In genomic region chr3:38268522-38268921, GRCh38 we compare ENCODE assay signal across 19 cellular contexts. TPM values are rescaled to one million over a fixed set of nuclear protein-coding genes. Genes with fewer than 3 reads are reported as not detected.
DNase-seq lines count a peak whose midpoint lies in the region; ATAC-seq and TF ChIP-seq lines count a peak whose summit lies in the region.
"Had no signal": no experiment of that assay in that cellular context is flagged by ENCODE, and none has a peak within 500 bp of the region (broad histone marks: within the 10 kb centered on the region; RNA-seq: fewer than 3 reads in every experiment).

No MANE protein-coding gene starts in this region.

- H3K4me1 Mint-ChIP-seq in glutamatergic neuron (ENCODE audit: low read depth, unreplicated experiment), result peaks cover 39% of the 10 kb centered on the region
- peaks cover 4% of the 10 kb centered on the region for H3K4me1 Mint-ChIP-seq in activated CD8-positive, alpha-beta memory T cell treated with anti-CD3 and anti-CD28 coated beads, Interleukin-2, amount 10 ng/mL, durations not matched to agents 7 days and 5 days

- peaks cover 10% of the 10 kb centered on the region for H3K27me3 Mint-ChIP-seq in glutamatergic neuron (ENCODE audit: unreplicated experiment)
- H3K27me3 Mint-ChIP-seq in activated CD8-positive, alpha-beta memory T cell treated with anti-CD3 and anti-CD28 coated beads, Interleukin-2, amount 10 ng/mL, durations not matched to agents 7 days and 5 days, result no peaks in the 10 kb centered on the region

- peaks cover 16% of the 10 kb centered on the region for H3K36me3 Mint-ChIP-seq in glutamatergic neuron (ENCODE audit: unreplicated experiment)
- peaks cover 2% of the 10 kb centered on the region for H3K36me3 Mint-ChIP-seq in activated CD8-positive, alpha-beta memory T cell treated with anti-CD3 and anti-CD28 coated beads, Interleukin-2, amount 10 ng/mL, durations not matched to agents 7 days and 5 days

- no peak for TF ChIP-seq CTCF in glutamatergic neuron (IDR thresholded peaks at IDR 0.05; ENCODE audit: partially characterized antibody, unreplicated experiment)
- TF ChIP-seq CTCF in foreskin fibroblast (IDR thresholded peaks at IDR 0.05; ENCODE audit: low read depth, low read length), result no peak

- H3K27ac Mint-ChIP-seq in glutamatergic neuron (ENCODE audit: unreplicated experiment), result peak overlapping the region; percentile 38
- H3K27ac Mint-ChIP-seq in activated CD8-positive, alpha-beta memory T cell treated with anti-CD3 and anti-CD28 coated beads, Interleukin-2, amount 10 ng/mL, durations not matched to agents 7 days and 5 days, result no peak overlapping the region
- H3K27ac Mint-ChIP-seq: activated CD8-positive, alpha-beta T cell treated with anti-CD3 and anti-CD28 coated beads, Interleukin-2, amount 10 ng/mL, durations not matched to agents 7 days and 5 days had no signal

- peak; percentile 41 for ATAC-seq in HG02759 (IDR thresholded peaks at IDR 0.05; ENCODE audit: unreplicated experiment)
- ATAC-seq in activated CD8-positive, alpha-beta memory T cell treated with anti-CD3 and anti-CD28 coated beads, Interleukin-2, amount 10 ng/mL, durations not matched to agents 7 days and 5 days, result no peak
- ATAC-seq: activated CD8-positive, alpha-beta T cell treated with anti-CD3 and anti-CD28 coated beads, Interleukin-2, amount 10 ng/mL, durations not matched to agents 7 days and 5 days; Right ventricle myocardium inferior had no signal

- DNase-seq in GF-D8 (lab: John Stamatoyannopoulos, UW), result peak; percentile 20
- DNase-seq in NOMO-1 (lab: John Stamatoyannopoulos, UW; ENCODE audit: unreplicated experiment in 2 of 2), result peak; percentile 67 to 73
- no peak for DNase-seq in glutamatergic neuron
- DNase-seq in cerebellar cortex (ENCODE audit: low spot score), result no peak
- no peak for DNase-seq in kidney glomerular epithelial cell (lab: John Stamatoyannopoulos, UW)
- no peak for DNase-seq in foreskin fibroblast
- DNase-seq in activated CD8-positive, alpha-beta memory T cell treated with anti-CD3 and anti-CD28 coated beads, Interleukin-2, amount 10 ng/mL, durations not matched to agents 7 days and 5 days, result no peak
- DNase-seq: activated CD8-positive, alpha-beta T cell treated with anti-CD3 and anti-CD28 coated beads, Interleukin-2, amount 10 ng/mL, durations not matched to agents 7 days and 5 days; aorta; head of caudate nucleus; NCI-H82; occipital lobe; sigmoid colon; stimulated activated CD4-positive, alpha-beta T cell treated with anti-CD3 and anti-CD28 coated beads, Interleukin-2, amount 100 ng/mL, for 48 hours; stimulated activated CD8-positive, alpha-beta memory T cell treated with anti-CD3 and anti-CD28 coated beads, Interleukin-4, amount 100 ng/mL, for 48 hours; trophoblast cell had no signal

- CTCF ChIA-PET in activated CD8-positive, alpha-beta memory T cell treated with anti-CD3 and anti-CD28 coated beads, Interleukin-2, amount 10 ng/mL, durations not matched to agents 7 days and 5 days (lab: Charles Lee), result no interaction called here

- H3K4me3 Mint-ChIP-seq in glutamatergic neuron (ENCODE audit: unreplicated experiment), result no peak overlapping the region
- no peak overlapping the region for H3K4me3 Mint-ChIP-seq in activated CD8-positive, alpha-beta memory T cell treated with anti-CD3 and anti-CD28 coated beads, Interleukin-2, amount 10 ng/mL, durations not matched to agents 7 days and 5 days
- H3K4me3 Mint-ChIP-seq: activated CD8-positive, alpha-beta T cell treated with anti-CD3 and anti-CD28 coated beads, Interleukin-2, amount 10 ng/mL, durations not matched to agents 7 days and 5 days had no signal

- no peak overlapping the region for H3K4me3 ChIP-seq in foreskin fibroblast (ENCODE audit: low read depth in 1 of 2, low read length in 2 of 2)
- H3K4me3 ChIP-seq: sigmoid colon had no signal

- H3K9me3 Mint-ChIP-seq in glutamatergic neuron (ENCODE audit: unreplicated experiment), result peaks cover 13% of the 10 kb centered on the region
- no peaks in the 10 kb centered on the region for H3K9me3 Mint-ChIP-seq in activated CD8-positive, alpha-beta memory T cell treated with anti-CD3 and anti-CD28 coated beads, Interleukin-2, amount 10 ng/mL, durations not matched to agents 7 days and 5 days (ENCODE audit: low read depth)

RNA-seq across cellular contexts. Expression of gene SLC22A13, which starts 2.9 kb away (rescaled TPM):
- 1.5 TPM for total RNA-seq in glutamatergic neuron (ENCODE audit: unreplicated experiment)
- total RNA-seq in activated CD8-positive, alpha-beta memory T cell treated with anti-CD3 and anti-CD28 coated beads, Interleukin-2, amount 10 ng/mL, durations not matched to agents 7 days and 5 days, result 1 to 10 TPM in 1 of 2 experiments, under 1 TPM in 1; 0.47 to 1.1 TPM
- total RNA-seq: epithelial cell of proximal tubule, Right ventricle myocardium inferior had no signal

RNA-seq across cellular contexts. Expression of gene SLC22A14, which starts 13.6 kb away (rescaled TPM):
- total RNA-seq in glutamatergic neuron (ENCODE audit: unreplicated experiment), result 0.93 TPM
- not detected for total RNA-seq in activated CD8-positive, alpha-beta memory T cell treated with anti-CD3 and anti-CD28 coated beads, Interleukin-2, amount 10 ng/mL, durations not matched to agents 7 days and 5 days
- total RNA-seq: activated CD8-positive, alpha-beta T cell treated with anti-CD3 and anti-CD28 coated beads, Interleukin-2, amount 10 ng/mL, durations not matched to agents 7 days and 5 days; epithelial cell of proximal tubule; Right ventricle myocardium inferior; sigmoid colon had no signal

Comparison
In these comparisons a context has a peak if more than half of its experiments do, and no peak if none do; other contexts are left out.
1. DNase-seq: peak in GF-D8 (single experiment) and NOMO-1 (2 of 2); none in glutamatergic neuron (single experiment), cerebellar cortex (single experiment), kidney glomerular epithelial cell (single experiment), foreskin fibroblast (0 of 2) and activated CD8-positive, alpha-beta memory T cell treated with anti-CD3 and anti-CD28 coated beads, Interleukin-2, amount 10 ng/mL, durations not matched to agents 7 days and 5 days (single experiment).